8 cellular contexts compared by ENCODE assay signal in the genomic region with DNA sequence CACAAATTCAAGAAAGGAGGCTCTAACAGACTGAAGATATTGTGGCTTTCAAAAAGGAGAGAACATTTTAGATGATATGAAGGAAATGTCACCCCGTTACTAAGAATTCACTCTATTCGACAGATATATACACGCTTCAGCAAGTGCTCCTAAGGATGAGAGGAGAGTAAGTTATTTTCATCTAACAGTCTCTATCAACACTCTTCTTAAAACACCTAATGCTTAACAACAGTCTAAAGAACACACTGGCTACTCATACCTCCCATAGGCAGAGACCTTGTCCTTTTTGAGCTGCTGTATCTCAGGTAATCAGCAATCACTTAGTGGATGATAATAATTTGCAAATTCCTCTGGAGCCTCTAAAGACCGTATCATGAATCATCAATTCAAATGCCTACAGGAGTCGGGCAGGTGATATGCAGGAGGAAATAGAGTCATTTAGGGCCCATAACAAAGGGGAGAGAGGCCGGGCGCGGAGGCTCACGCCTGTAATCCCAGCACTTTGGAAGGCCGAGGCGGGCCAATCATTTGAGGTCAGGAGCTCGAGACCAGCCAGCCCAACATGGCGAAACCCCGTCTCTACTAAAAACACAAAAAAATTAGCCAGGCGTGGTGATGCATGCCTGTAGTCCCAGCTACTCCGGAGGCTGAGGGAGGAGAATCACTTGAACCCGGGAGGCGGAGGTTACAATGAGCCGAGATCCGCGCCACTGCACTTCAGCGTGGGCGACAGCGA. TPM values are rescaled to one million over a fixed set of nuclear protein-coding genes. Genes with fewer than 3 reads are reported as not detected.
DNase-seq lines count a peak whose midpoint lies in the region; ATAC-seq and TF ChIP-seq lines count a peak whose summit lies in the region.

No MANE protein-coding gene starts in this region.

- peak overlapping the region; percentile 97 for H3K4me2 ChIP-seq in Karpas-422 (ENCODE audit: low read depth, low read length, poor library complexity, severe bottlenecking)

- peaks cover 3% of the 10 kb centered on the region for H3K4me1 Mint-ChIP-seq in glutamatergic neuron (ENCODE audit: low read depth, unreplicated experiment)

- peaks cover 36% of the 10 kb centered on the region for H3K79me2 ChIP-seq in Karpas-422 (ENCODE audit: low read length)

- TF ChIP-seq CTCF in glutamatergic neuron (IDR thresholded peaks at IDR 0.05; ENCODE audit: partially characterized antibody, unreplicated experiment): no peak

- peaks cover 5% of the 10 kb centered on the region for H3K9me3 Mint-ChIP-seq in glutamatergic neuron (ENCODE audit: unreplicated experiment)

- peak overlapping the region; percentile 87; the same call in 1 of the 2 replicates for H2AFZ ChIP-seq in Karpas-422 (ENCODE audit: low read length)

- peaks cover 50% of the 10 kb centered on the region for H3K4me1 ChIP-seq in Karpas-422 (ENCODE audit: low read length)

- no peaks in the 10 kb centered on the region for H3K27me3 Mint-ChIP-seq in glutamatergic neuron (ENCODE audit: unreplicated experiment)

- H3K36me3 Mint-ChIP-seq in glutamatergic neuron (ENCODE audit: unreplicated experiment): no peaks in the 10 kb centered on the region

- no peaks in the 10 kb centered on the region for H3K9me2 ChIP-seq in Karpas-422 (replicated peaks; ENCODE audit: insufficient read depth, low read length)

- H3K9ac ChIP-seq in Karpas-422 (ENCODE audit: low read length): peak overlapping the region; percentile 90

- ATAC-seq in GM21515 (IDR thresholded peaks at IDR 0.05; ENCODE audit: unreplicated experiment): peak; percentile 7

- no peaks in the 10 kb centered on the region for H4K20me1 ChIP-seq in Karpas-422 (ENCODE audit: insufficient read depth, low read depth, low read length)

- no peaks in the 10 kb centered on the region for H3K9me3 ChIP-seq in Karpas-422 (ENCODE audit: low read length)

- peak overlapping the region; percentile 85 for H3K4me3 ChIP-seq in Karpas-422 (ENCODE audit: low read length)

- H3K27me3 ChIP-seq in Karpas-422 (ENCODE audit: low read length): no peaks in the 10 kb centered on the region

- H3K36me3 ChIP-seq in Karpas-422 (ENCODE audit: insufficient read depth, low read length): no peaks in the 10 kb centered on the region

- H3K27ac Mint-ChIP-seq in glutamatergic neuron (ENCODE audit: unreplicated experiment): peak overlapping the region; percentile 59

- peak overlapping the region; percentile 94 for H3K4me3 Mint-ChIP-seq in glutamatergic neuron (ENCODE audit: unreplicated experiment)

- DNase-seq in DMS153 (lab: John Stamatoyannopoulos, UW) (peak; percentile 15), Karpas-422 (no peak), glutamatergic neuron (no peak), renal cortical epithelial cell (ENCODE audit: low read depth) (peak; percentile 49), NCI-H1930 (lab: John Stamatoyannopoulos, UW) (no peak), ureter (ENCODE audit: low spot score) (no peak)
- peak; percentile 58 to 64 for DNase-seq in activated T-cell treated with anti-CD3 and anti-CD28 coated beads, Interleukin-2, amount 50 U/mL, for 48 hours

- no peak overlapping the region for H3K27ac ChIP-seq in Karpas-422 (ENCODE audit: low read length)

RNA-seq across cellular contexts. Expression of a gene that starts 1.3 kb away (rescaled TPM):
- 18.4 and 47.3 TPM in 2 replicates for total RNA-seq in Karpas-422 (2014; rRNA removed; shearing (Covaris generic); ENCODE audit: low replicate concordance)
- total RNA-seq in glutamatergic neuron (ENCODE audit: unreplicated experiment) (4.8 TPM), renal cortical epithelial cell (33.3 and 64.2 TPM in 2 replicates), ureter (61.4 TPM)

RNA-seq across cellular contexts. Expression of a gene that starts 45.2 kb away (rescaled TPM):
- 44.2 and 114 TPM in 2 replicates for total RNA-seq in Karpas-422 (2014; rRNA removed; shearing (Covaris generic); ENCODE audit: low replicate concordance)
- total RNA-seq in glutamatergic neuron (ENCODE audit: unreplicated experiment) (48.6 TPM), renal cortical epithelial cell (111 and 133 TPM in 2 replicates), ureter (136 TPM)

Comparison
In these comparisons a context has a peak if more than half of its experiments do, and no peak if none do; other contexts are left out.
1. DNase-seq: peak in DMS153 (single experiment), activated T-cell treated with anti-CD3 and anti-CD28 coated beads, Interleukin-2, amount 50 U/mL, for 48 hours (2 of 2) and renal cortical epithelial cell (single experiment); none in Karpas-422 (single experiment), glutamatergic neuron (single experiment), NCI-H1930 (0 of 2) and ureter (single experiment).